9 cellular contexts compared by ENCODE assay signal in genomic region chr7:35424869-35425495, GRCh38.
A peak's percentile ranks its signal among the peaks of the same experiment; 100 is the strongest.
DNase-seq lines count a peak whose midpoint lies in the region; ATAC-seq and TF ChIP-seq lines count a peak whose summit lies in the region.
"Had no signal": no experiment of that assay in that cellular context is flagged by ENCODE, and none has a peak within 500 bp of the region (broad histone marks: within the 10 kb centered on the region; RNA-seq: fewer than 3 reads in every experiment).

No MANE protein-coding gene starts in this region.

- peaks cover 8% of the 10 kb centered on the region for H3K27me3 Mint-ChIP-seq in activated CD4-positive, alpha-beta T cell treated with anti-CD3 and anti-CD28 coated beads, Interleukin-2, amount 10 ng/mL, durations not matched to agents 7 days and 5 days
- peaks cover 2% of the 10 kb centered on the region for H3K27me3 Mint-ChIP-seq in mesothelial cell of epicardium (ENCODE audit: low read depth)

- no peaks in the 10 kb centered on the region for H3K36me3 ChIP-seq in effector memory CD4-positive, alpha-beta T cell (ENCODE audit: control insufficient read depth, insufficient read depth, low read length)
- H3K36me3 ChIP-seq: BLaER1 had no signal

- peak; percentile 67 for ATAC-seq in HG02852 (IDR thresholded peaks at IDR 0.05; ENCODE audit: unreplicated experiment)

- CTCF ChIA-PET in activated CD4-positive, alpha-beta T cell treated with anti-CD3 and anti-CD28 coated beads, Interleukin-2, amount 10 ng/mL, durations not matched to agents 7 days and 5 days (lab: Charles Lee): interaction anchor here (0.6 to 1.2 kb wide), 7 partner anchors 10 to 200 kb away, joined by 3 to 9 read pairs (median 4); no protein-coding TSS in a partner anchor

- no peaks in the 10 kb centered on the region for H3K36me3 Mint-ChIP-seq in activated CD4-positive, alpha-beta T cell treated with anti-CD3 and anti-CD28 coated beads, Interleukin-2, amount 10 ng/mL, durations not matched to agents 7 days and 5 days (ENCODE audit: low read depth)
- no peaks in the 10 kb centered on the region for H3K36me3 Mint-ChIP-seq in mesothelial cell of epicardium

- H3K4me3 Mint-ChIP-seq in activated CD4-positive, alpha-beta T cell treated with anti-CD3 and anti-CD28 coated beads, Interleukin-2, amount 10 ng/mL, durations not matched to agents 7 days and 5 days: no peak overlapping the region
- no peak overlapping the region for H3K4me3 Mint-ChIP-seq in mesothelial cell of epicardium

- POLR2A ChIA-PET in activated CD4-positive, alpha-beta T cell treated with anti-CD3 and anti-CD28 coated beads, Interleukin-2, amount 10 ng/mL, durations not matched to agents 7 days and 5 days (lab: Charles Lee): no interaction called here

- TF ChIP-seq CTCF in mesothelial cell of epicardium (IDR thresholded peaks at IDR 0.05; ENCODE audit: unreplicated experiment): peak; percentile 67

- H3K27me3 ChIP-seq in effector memory CD4-positive, alpha-beta T cell (replicated peaks; ENCODE audit: control insufficient read depth, insufficient read depth, low read length, poor library complexity, severe bottlenecking): no peaks in the 10 kb centered on the region
- H3K27me3 ChIP-seq: BLaER1 had no signal

- peaks cover 3% of the 10 kb centered on the region for H3K9me3 ChIP-seq in effector memory CD4-positive, alpha-beta T cell (ENCODE audit: control insufficient read depth, low read length)

- H3K27ac Mint-ChIP-seq in activated CD4-positive, alpha-beta T cell treated with anti-CD3 and anti-CD28 coated beads, Interleukin-2, amount 10 ng/mL, durations not matched to agents 7 days and 5 days: no peak overlapping the region
- no peak overlapping the region for H3K27ac Mint-ChIP-seq in mesothelial cell of epicardium

- H3K4me1 ChIP-seq in effector memory CD4-positive, alpha-beta T cell (ENCODE audit: control insufficient read depth, insufficient read depth, low read length, poor library complexity, severe bottlenecking): no peaks in the 10 kb centered on the region
- H3K4me1 ChIP-seq: BLaER1 had no signal

- H3K4me3 ChIP-seq in effector memory CD4-positive, alpha-beta T cell (ENCODE audit: insufficient read depth, low read depth, low read length, poor library complexity, severe bottlenecking): no peak overlapping the region
- H3K4me3 ChIP-seq: BLaER1 had no signal

- H3K9me3 Mint-ChIP-seq in activated CD4-positive, alpha-beta T cell treated with anti-CD3 and anti-CD28 coated beads, Interleukin-2, amount 10 ng/mL, durations not matched to agents 7 days and 5 days: no peaks in the 10 kb centered on the region
- peaks cover 35% of the 10 kb centered on the region for H3K9me3 Mint-ChIP-seq in mesothelial cell of epicardium

- no peak overlapping the region for H3K27ac ChIP-seq in effector memory CD4-positive, alpha-beta T cell (ENCODE audit: insufficient read depth, low read length, poor library complexity, severe bottlenecking)
- H3K27ac ChIP-seq: BLaER1 had no signal

- DNase-seq in NCI-H1436 (lab: John Stamatoyannopoulos, UW): peak; percentile 7
- no peak for DNase-seq in NCI-H1436 treated with DMSO at 0.1 percent for 48 hours (lab: John Stamatoyannopoulos, UW)
- DNase-seq in NCI-H2171 (lab: John Stamatoyannopoulos, UW): peak; percentile 45
- DNase-seq in activated CD4-positive, alpha-beta T cell treated with anti-CD3 and anti-CD28 coated beads, Interleukin-2, amount 10 ng/mL, durations not matched to agents 7 days and 5 days: peak; percentile 57
- peak; percentile 10 to 38 (median 14) for DNase-seq in effector memory CD4-positive, alpha-beta T cell
- peak in 1 of 2 experiments; percentile 48 for DNase-seq in mesothelial cell of epicardium (ENCODE audit: low spot score in 2 of 2, unreplicated experiment in 2 of 2)
- DNase-seq in stromal cell of bone marrow (ENCODE audit: low read depth): peak; percentile 15

- no peaks in the 10 kb centered on the region for H3K4me1 Mint-ChIP-seq in activated CD4-positive, alpha-beta T cell treated with anti-CD3 and anti-CD28 coated beads, Interleukin-2, amount 10 ng/mL, durations not matched to agents 7 days and 5 days
- peaks cover 3% of the 10 kb centered on the region for H3K4me1 Mint-ChIP-seq in mesothelial cell of epicardium
